In the genomic region with DNA sequence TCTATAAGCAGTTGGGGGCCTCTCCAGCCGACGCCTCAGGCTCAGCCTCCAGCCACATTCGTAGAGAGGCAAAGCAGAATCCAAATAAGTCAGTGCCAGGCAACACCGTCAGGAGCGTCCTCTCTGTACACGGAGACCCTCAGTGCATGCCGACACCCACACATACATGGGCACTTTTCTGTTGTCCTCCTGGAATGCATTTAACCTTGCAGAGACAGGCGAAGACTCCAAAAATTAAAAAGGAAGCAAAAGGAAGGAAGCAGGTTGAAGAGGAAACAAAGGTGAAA, we compare ENCODE assay signal across 34 cellular contexts.
"Had no signal": no experiment of that assay in that cellular context is flagged by ENCODE, and none has a peak within 500 bp of the region (broad histone marks: within the 10 kb centered on the region; RNA-seq: fewer than 3 reads in every experiment).

No MANE protein-coding gene starts in this region.

- FAIRE-seq: TTC549 had no signal

- H3K9me3 Mint-ChIP-seq: activated B cell treated with CpG ODN at 0.5 μM for 24 hours; activated CD4-positive, alpha-beta memory T cell treated with anti-CD3 and anti-CD28 coated beads for 36 hours; activated CD4-positive, alpha-beta T cell treated with anti-CD3 and anti-CD28 coated beads, Interleukin-2, amount 10 ng/mL, durations not matched to agents 24 days and 14 days; activated CD8-positive, alpha-beta T cell treated with anti-CD3 and anti-CD28 coated beads for 36 hours; activated naive CD4-positive, alpha-beta T cell treated with anti-CD3 and anti-CD28 coated beads for 36 hours; activated naive CD4-positive, alpha-beta T cell treated with anti-CD3 and anti-CD28 coated beads, Interleukin-2, amount 50 U/mL, for 24 hours; activated naive CD8-positive, alpha-beta T cell treated with anti-CD3 and anti-CD28 coated beads, Interleukin-2, amount 10 ng/mL, durations not matched to agents 7 days and 5 days; activated naive CD8-positive, alpha-beta T cell treated with anti-CD3 and anti-CD28 coated beads, Interleukin-2, amount 50 U/mL, for 24 hours; activated T-cell treated with anti-CD3 and anti-CD28 coated beads, Interleukin-2, amount 50 U/mL, for 4 hours; activated T-cell treated with anti-CD3 and anti-CD28 coated beads, Interleukin-2, amount 50 U/mL, for 72 hours; activated T-helper 1 cell treated with anti-CD3 and anti-CD28 coated beads, Interleukin-12 subunit alpha, Interleukin-12 subunit beta, Interleukin-2, Interleukin-4 antibody, amounts not matched to agents 30 ng/mL and 10 ng/mL and 1 ng/mL, durations not matched to agents 14 hours and 24 hours and 36 hours; activated T-helper 17 cell treated with anti-CD3 and anti-CD28 coated beads, Interleukin-2, amount 50 U/mL, for 72 hours; T-cell; T-helper 2 cell treated with Interferon-gamma antibody and Interleukin-4, amounts not matched to agents 5 μg/mL and 100 μg/mL, for 36 hours had no signal

- H3K4me3 ChIP-seq: ascending aorta had no signal

- H3K27ac ChIP-seq: ascending aorta, VCaP had no signal

- H3K27me3 Mint-ChIP-seq: activated B cell treated with CpG ODN at 0.5 μM for 24 hours; activated CD4-positive, alpha-beta T cell treated with anti-CD3 and anti-CD28 coated beads, Interleukin-2, amount 10 ng/mL, durations not matched to agents 24 days and 14 days; activated T-helper 17 cell treated with anti-CD3 and anti-CD28 coated beads, Interleukin-2, amount 50 U/mL, for 72 hours had no signal

- ATAC-seq: activated CD8-positive, alpha-beta T cell treated with anti-CD3 and anti-CD28 coated beads for 36 hours; activated naive CD8-positive, alpha-beta T cell treated with anti-CD3 and anti-CD28 coated beads, Interleukin-2, amount 50 U/mL, for 24 hours; activated T-cell treated with anti-CD3 and anti-CD28 coated beads, Interleukin-2, amount 50 U/mL, for 4 hours; activated T-cell treated with anti-CD3 and anti-CD28 coated beads, Interleukin-2, amount 50 U/mL, for 72 hours; activated T-helper 17 cell treated with anti-CD3 and anti-CD28 coated beads, Interleukin-2, amount 50 U/mL, for 72 hours; T-cell had no signal

- H3K27ac Mint-ChIP-seq: activated B cell treated with CpG ODN at 0.5 μM for 24 hours; activated CD4-positive, alpha-beta memory T cell treated with anti-CD3 and anti-CD28 coated beads for 36 hours; activated CD4-positive, alpha-beta T cell treated with anti-CD3 and anti-CD28 coated beads, Interleukin-2, amount 10 ng/mL, durations not matched to agents 24 days and 14 days; activated CD8-positive, alpha-beta T cell treated with anti-CD3 and anti-CD28 coated beads for 36 hours; activated naive CD4-positive, alpha-beta T cell treated with anti-CD3 and anti-CD28 coated beads for 36 hours; activated naive CD4-positive, alpha-beta T cell treated with anti-CD3 and anti-CD28 coated beads, Interleukin-2, amount 50 U/mL, for 24 hours; activated naive CD8-positive, alpha-beta T cell; activated naive CD8-positive, alpha-beta T cell treated with anti-CD3 and anti-CD28 coated beads, Interleukin-2, amount 10 ng/mL, durations not matched to agents 7 days and 5 days; activated naive CD8-positive, alpha-beta T cell treated with anti-CD3 and anti-CD28 coated beads, Interleukin-2, amount 50 U/mL, for 24 hours; activated T-cell treated with anti-CD3 and anti-CD28 coated beads, Interleukin-2, amount 50 U/mL, for 72 hours; activated T-helper 1 cell treated with anti-CD3 and anti-CD28 coated beads, Interleukin-12 subunit alpha, Interleukin-12 subunit beta, Interleukin-2, Interleukin-4 antibody, amounts not matched to agents 30 ng/mL and 10 ng/mL and 1 ng/mL, durations not matched to agents 14 hours and 24 hours and 36 hours; activated T-helper 17 cell treated with anti-CD3 and anti-CD28 coated beads, Interleukin-2, amount 50 U/mL, for 72 hours; brain; T-cell; T-helper 2 cell treated with Interferon-gamma antibody and Interleukin-4, amounts not matched to agents 5 μg/mL and 100 μg/mL, for 36 hours had no signal

- H3K4me1 Mint-ChIP-seq: activated B cell treated with CpG ODN at 0.5 μM for 24 hours; activated CD4-positive, alpha-beta T cell treated with anti-CD3 and anti-CD28 coated beads, Interleukin-2, amount 10 ng/mL, durations not matched to agents 24 days and 14 days; activated naive CD4-positive, alpha-beta T cell treated with anti-CD3 and anti-CD28 coated beads, Interleukin-2, amount 50 U/mL, for 24 hours; activated naive CD8-positive, alpha-beta T cell treated with anti-CD3 and anti-CD28 coated beads, Interleukin-2, amount 10 ng/mL, durations not matched to agents 7 days and 5 days; activated naive CD8-positive, alpha-beta T cell treated with anti-CD3 and anti-CD28 coated beads, Interleukin-2, amount 50 U/mL, for 24 hours; activated T-helper 17 cell treated with anti-CD3 and anti-CD28 coated beads, Interleukin-2, amount 50 U/mL, for 72 hours; T-cell had no signal

- H3K36me3 Mint-ChIP-seq: activated CD4-positive, alpha-beta memory T cell treated with anti-CD3 and anti-CD28 coated beads for 36 hours; activated naive CD4-positive, alpha-beta T cell treated with anti-CD3 and anti-CD28 coated beads, Interleukin-2, amount 50 U/mL, for 24 hours; activated naive CD8-positive, alpha-beta T cell; activated naive CD8-positive, alpha-beta T cell treated with anti-CD3 and anti-CD28 coated beads, Interleukin-2, amount 10 ng/mL, durations not matched to agents 7 days and 5 days; brain; T-cell had no signal

- H3K9me3 ChIP-seq: ascending aorta had no signal

- H3K4me3 Mint-ChIP-seq: activated B cell treated with CpG ODN at 0.5 μM for 24 hours; activated CD4-positive, alpha-beta memory T cell treated with anti-CD3 and anti-CD28 coated beads for 36 hours; activated CD4-positive, alpha-beta T cell treated with anti-CD3 and anti-CD28 coated beads, Interleukin-2, amount 10 ng/mL, durations not matched to agents 24 days and 14 days; activated CD8-positive, alpha-beta T cell treated with anti-CD3 and anti-CD28 coated beads for 36 hours; activated naive CD4-positive, alpha-beta T cell treated with anti-CD3 and anti-CD28 coated beads for 36 hours; activated naive CD4-positive, alpha-beta T cell treated with anti-CD3 and anti-CD28 coated beads, Interleukin-2, amount 50 U/mL, for 24 hours; activated naive CD8-positive, alpha-beta T cell; activated naive CD8-positive, alpha-beta T cell treated with anti-CD3 and anti-CD28 coated beads, Interleukin-2, amount 10 ng/mL, durations not matched to agents 7 days and 5 days; activated naive CD8-positive, alpha-beta T cell treated with anti-CD3 and anti-CD28 coated beads, Interleukin-2, amount 50 U/mL, for 24 hours; activated T-cell treated with anti-CD3 and anti-CD28 coated beads, Interleukin-2, amount 50 U/mL, for 4 hours; activated T-cell treated with anti-CD3 and anti-CD28 coated beads, Interleukin-2, amount 50 U/mL, for 72 hours; activated T-helper 1 cell treated with anti-CD3 and anti-CD28 coated beads, Interleukin-12 subunit alpha, Interleukin-12 subunit beta, Interleukin-2, Interleukin-4 antibody, amounts not matched to agents 30 ng/mL and 10 ng/mL and 1 ng/mL, durations not matched to agents 14 hours and 24 hours and 36 hours; activated T-helper 17 cell treated with anti-CD3 and anti-CD28 coated beads, Interleukin-2, amount 50 U/mL, for 72 hours; brain; T-cell; T-helper 2 cell treated with Interferon-gamma antibody and Interleukin-4, amounts not matched to agents 5 μg/mL and 100 μg/mL, for 36 hours had no signal

- H3K36me3 ChIP-seq: ascending aorta had no signal

- H3K27me3 ChIP-seq: ascending aorta had no signal

- DNase-seq: activated B cell treated with CpG ODN at 0.5 μM for 24 hours; activated CD4-positive, alpha-beta memory T cell treated with anti-CD3 and anti-CD28 coated beads for 36 hours; activated CD4-positive, alpha-beta T cell treated with anti-CD3 and anti-CD28 coated beads for 4 hours; activated CD4-positive, alpha-beta T cell treated with anti-CD3 and anti-CD28 coated beads, Interleukin-2, amount 10 ng/mL, durations not matched to agents 24 days and 14 days; activated CD4-positive, alpha-beta T cell treated with anti-CD3 and anti-CD28 coated beads, Interleukin-2, amount 50 U/mL, for 1 hour; activated CD4-positive, alpha-beta T cell treated with anti-CD3 and anti-CD28 coated beads, Interleukin-2, amount 50 U/mL, for 4 hours; activated CD4-positive, CD25-positive, alpha-beta regulatory T cell treated with anti-CD3 and anti-CD28 coated beads, Interleukin-2, amount 50 U/mL, for 72 hours; activated CD8-positive, alpha-beta memory T cell treated with anti-CD3 and anti-CD28 coated beads, Interleukin-2, amount 50 U/mL, for 4 hours; activated CD8-positive, alpha-beta T cell treated with anti-CD3 and anti-CD28 coated beads for 36 hours; activated effector memory CD4-positive, alpha-beta T cell treated with anti-CD3 and anti-CD28 coated beads, Interleukin-2, amount 50 U/mL, for 16 hours; activated gamma-delta T cell treated with Interleukin-2 at 50 U/mL for 16 hours; activated naive CD4-positive, alpha-beta T cell; activated naive CD4-positive, alpha-beta T cell treated with anti-CD3 and anti-CD28 coated beads for 36 hours; activated naive CD8-positive, alpha-beta T cell treated with anti-CD3 and anti-CD28 coated beads, Interleukin-2, amount 10 ng/mL, durations not matched to agents 7 days and 5 days; activated naive CD8-positive, alpha-beta T cell treated with anti-CD3 and anti-CD28 coated beads, Interleukin-2, amount 50 U/mL, for 24 hours; activated T-cell treated with anti-CD3 and anti-CD28 coated beads for 4 hours; activated T-cell treated with anti-CD3 and anti-CD28 coated beads, Interleukin-2, amount 50 U/mL, for 1 hour; activated T-cell treated with anti-CD3 and anti-CD28 coated beads, Interleukin-2, amount 50 U/mL, for 4 hours; activated T-cell treated with anti-CD3 and anti-CD28 coated beads, Interleukin-2, amount 50 U/mL, for 72 hours; amygdala; anterior cingulate cortex; central memory CD4-positive, alpha-beta T cell; T-cell; T-helper 2 cell; T-helper 9 cell had no signal

- H3K4me1 ChIP-seq: ascending aorta had no signal
